Comparison of ENCODE assay signal across 24 cellular contexts in genomic region chr10:27621441-27621840, GRCh38.
A peak's percentile ranks its signal among the peaks of the same experiment; 100 is the strongest.
DNase-seq lines count a peak whose midpoint lies in the region; ATAC-seq and TF ChIP-seq lines count a peak whose summit lies in the region.
"Had no signal": no experiment of that assay in that cellular context is flagged by ENCODE, and none has a peak within 500 bp of the region (broad histone marks: within the 10 kb centered on the region; RNA-seq: fewer than 3 reads in every experiment).

No MANE protein-coding gene starts in this region.

- H3K9me3 Mint-ChIP-seq in chondrocyte (ENCODE audit: low read depth), result no peaks in the 10 kb centered on the region
- H3K9me3 Mint-ChIP-seq: activated naive CD8-positive, alpha-beta T cell treated with anti-CD3 and anti-CD28 coated beads for 36 hours; central memory CD8-positive, alpha-beta T cell had no signal

- TF ChIP-seq CTCF in chondrocyte (IDR thresholded peaks at IDR 0.05) (no peak), thoracic aorta (IDR thresholded peaks at IDR 0.05) (no peak), upper lobe of left lung (IDR thresholded peaks at IDR 0.05) (no peak)

- H3K79me2 ChIP-seq in GM23248 (ENCODE audit: insufficient read depth), result no peaks in the 10 kb centered on the region

- no peaks in the 10 kb centered on the region for H4K20me1 ChIP-seq in GM23248 (ENCODE audit: insufficient read depth)

- no peak overlapping the region for H3K18ac ChIP-seq in mesenchymal stem cell (ENCODE audit: low read depth in 1 of 2, low read length in 2 of 2)

- no peak for TF ChIP-seq EP300 in upper lobe of left lung (IDR thresholded peaks at IDR 0.05)

- H2BK12ac ChIP-seq in mesenchymal stem cell (ENCODE audit: low read length in 2 of 2), result no peak overlapping the region

- H3K4me3 ChIP-seq in GM23248 (peak overlapping the region; percentile 44), mesenchymal stem cell (ENCODE audit: insufficient read depth in 1 of 2, low read depth in 1 of 2, low read length in 2 of 2) (peak overlapping the region in 1 of 2 experiments; percentile 61), thoracic aorta (peak overlapping the region; percentile 53), upper lobe of left lung (no peak overlapping the region)
- H3K4me3 ChIP-seq: GM12878, heart right ventricle, prostate gland, stomach had no signal

- peaks cover 68% of the 10 kb centered on the region for H3K4me1 ChIP-seq in GM23248 (ENCODE audit: insufficient read depth)
- H3K4me1 ChIP-seq in mesenchymal stem cell (ENCODE audit: control insufficient read depth, insufficient read depth, low read depth, low read length), result peaks cover 6% of the 10 kb centered on the region
- peaks cover 13 to 29% of the 10 kb centered on the region in 2 donors for H3K4me1 ChIP-seq in thoracic aorta (ENCODE audit: control insufficient read depth in 1 of 2, low read depth in 2 of 2)
- H3K4me1 ChIP-seq in upper lobe of left lung, result no peaks in the 10 kb centered on the region
- H3K4me1 ChIP-seq: prostate gland had no signal

- H4K91ac ChIP-seq in mesenchymal stem cell (ENCODE audit: low read length), result no peak overlapping the region

- WGBS in GM23248 (ENCODE audit: low coverage in 1 of 2, low lambda C conversion rate in 2 of 2, missing lambda C conversion rate in 2 of 2), 2 experiments, result 2% methylated on average over 3 of the region's 3 CpGs
- 82% methylated on average over 2 of the region's 3 CpGs for WGBS in mesenchymal stem cell
- 42 to 56% methylated on average over 3 of the region's 3 CpGs for WGBS in upper lobe of left lung, 2 donors

- H3K9me2 ChIP-seq in GM23248 (ENCODE audit: insufficient read depth), result no peaks in the 10 kb centered on the region
- H3K9me2 ChIP-seq: SK-N-SH had no signal

- H3K36me3 ChIP-seq in GM23248 (ENCODE audit: low read depth) (no peaks in the 10 kb centered on the region), mesenchymal stem cell (ENCODE audit: control insufficient read depth in 1 of 2, insufficient read depth in 2 of 2, low read depth in 1 of 2, low read length in 2 of 2) (no peaks in the 10 kb centered on the region), thoracic aorta (no peaks in the 10 kb centered on the region), upper lobe of left lung (no peaks in the 10 kb centered on the region)
- H3K36me3 ChIP-seq: heart right ventricle, prostate gland, stomach had no signal

- peak overlapping the region; percentile 85 for H3K27ac Mint-ChIP-seq in chondrocyte (ENCODE audit: unreplicated experiment)
- H3K27ac Mint-ChIP-seq: activated naive CD8-positive, alpha-beta T cell treated with anti-CD3 and anti-CD28 coated beads for 36 hours; T-helper 17 cell had no signal

- H4K8ac ChIP-seq in mesenchymal stem cell (ENCODE audit: low read length), result no peak overlapping the region

- DNase-seq in GM23248, result peak; percentile 81
- DNase-seq in chondrocyte (ENCODE audit: low spot score), result no peak
- DNase-seq in mesenchymal stem cell, result no peak
- no peak for DNase-seq in thoracic aorta (ENCODE audit: low spot score)
- DNase-seq in NCI-H2029 treated with DMSO at 0.1 percent for 48 hours (lab: John Stamatoyannopoulos, UW), result no peak
- no peak for DNase-seq in upper lobe of left lung
- no peak for DNase-seq in NCI-H1930 (lab: John Stamatoyannopoulos, UW)
- no peak for DNase-seq in T-helper 1 cell
- DNase-seq: activated CD4-positive, alpha-beta T cell treated with anti-CD3 and anti-CD28 coated beads for 4 hours; activated CD8-positive, alpha-beta memory T cell treated with anti-CD3 and anti-CD28 coated beads for 24 hours; activated effector memory CD4-positive, alpha-beta T cell treated with anti-CD3 and anti-CD28 coated beads, Interleukin-2, amount 50 U/mL, for 16 hours; activated naive CD8-positive, alpha-beta T cell treated with anti-CD3 and anti-CD28 coated beads for 36 hours; DMS79 treated with DMSO at 0.1 percent for 48 hours; heart right ventricle; Karpas-422; NCI-H146; NCI-H510A treated with DMSO at 0.1 percent for 48 hours; SK-N-SH; stomach; T-helper 17 cell had no signal

- H3F3A ChIP-seq in GM23248 (ENCODE audit: insufficient read depth), result peaks cover 47% of the 10 kb centered on the region

- H3K4me3 Mint-ChIP-seq in chondrocyte (ENCODE audit: unreplicated experiment), result peak overlapping the region; percentile 43
- H3K4me3 Mint-ChIP-seq: activated naive CD8-positive, alpha-beta T cell treated with anti-CD3 and anti-CD28 coated beads for 36 hours; CD14-positive monocyte; central memory CD8-positive, alpha-beta T cell; T-helper 17 cell had no signal

- no peak overlapping the region for H2AK5ac ChIP-seq in mesenchymal stem cell (ENCODE audit: low read length, severe bottlenecking)

- peaks cover 31% of the 10 kb centered on the region for H3K4me1 Mint-ChIP-seq in chondrocyte (ENCODE audit: low read depth)
- H3K4me1 Mint-ChIP-seq: activated naive CD8-positive, alpha-beta T cell treated with anti-CD3 and anti-CD28 coated beads for 36 hours; central memory CD8-positive, alpha-beta T cell had no signal

- no peaks in the 10 kb centered on the region for H3K9me3 ChIP-seq in GM23248 (ENCODE audit: low read depth)
- H3K9me3 ChIP-seq in mesenchymal stem cell (ENCODE audit: control insufficient read depth, low read length), result no peaks in the 10 kb centered on the region
- no peaks in the 10 kb centered on the region for H3K9me3 ChIP-seq in thoracic aorta
- no peaks in the 10 kb centered on the region for H3K9me3 ChIP-seq in upper lobe of left lung
- H3K9me3 ChIP-seq: heart right ventricle, prostate gland, SK-N-SH, stomach had no signal

- no peak overlapping the region for H2BK120ac ChIP-seq in mesenchymal stem cell (ENCODE audit: low read depth, low read length)

- H3K27ac ChIP-seq in GM23248 (peak overlapping the region; percentile 83), mesenchymal stem cell (ENCODE audit: low read length, poor library complexity, severe bottlenecking) (no peak overlapping the region), thoracic aorta (peak overlapping the region; percentile 77 to 80), upper lobe of left lung (no peak overlapping the region)
- H3K27ac ChIP-seq: prostate gland had no signal

- TF ChIP-seq POLR2A in upper lobe of left lung (IDR thresholded peaks at IDR 0.05), result no peak

- no peak for ATAC-seq in thoracic aorta (ENCODE audit: insufficient number of reproducible peaks, low FRiP score, low read depth)
- ATAC-seq in upper lobe of left lung (ENCODE audit: low FRiP score in 2 of 2), result no peak
- ATAC-seq: GM12878, T-helper 17 cell had no signal

- H3K14ac ChIP-seq in mesenchymal stem cell (ENCODE audit: low read length in 2 of 2), result no peak overlapping the region

- H3K4me2 ChIP-seq in GM23248 (ENCODE audit: unreplicated experiment), result peak overlapping the region; percentile 71
- H3K4me2 ChIP-seq in mesenchymal stem cell (ENCODE audit: low read length, poor library complexity, severe bottlenecking), result no peak overlapping the region
- H3K4me2 ChIP-seq: SK-N-SH had no signal

- in situ Hi-C loops in GM23248 (cut with MboI), result no loop called here

- H3K9ac ChIP-seq in GM23248 (peak overlapping the region; percentile 53), mesenchymal stem cell (ENCODE audit: low read length) (peak overlapping the region; percentile 68)
- H3K9ac ChIP-seq: SK-N-SH had no signal

- H3K27me3 ChIP-seq in GM23248 (replicated peaks; ENCODE audit: insufficient read depth), result no peaks in the 10 kb centered on the region
- peaks cover 0 to 3% of the 10 kb centered on the region in 2 experiments for H3K27me3 ChIP-seq in mesenchymal stem cell (ENCODE audit: control insufficient read depth in 1 of 2, insufficient read depth in 1 of 2, low read length in 2 of 2)
- no peaks in the 10 kb centered on the region for H3K27me3 ChIP-seq in thoracic aorta (replicated peaks; ENCODE audit: insufficient read depth)
- no peaks in the 10 kb centered on the region for H3K27me3 ChIP-seq in upper lobe of left lung

- H2BK15ac ChIP-seq in mesenchymal stem cell (ENCODE audit: low read depth, poor library complexity, severe bottlenecking), result no peak overlapping the region

- H3K4ac ChIP-seq in mesenchymal stem cell (ENCODE audit: low read depth in 1 of 2, low read length in 2 of 2), result no peak overlapping the region

- no peak overlapping the region for H3K23ac ChIP-seq in mesenchymal stem cell (ENCODE audit: low read length in 2 of 2)

- H2AFZ ChIP-seq in GM23248 (0 out of 2 replicates have a peak overlapping the region, but pooled peaks have one; percentile 10), mesenchymal stem cell (ENCODE audit: low read depth, low read length) (no peak overlapping the region)

- no peak overlapping the region for H2BK5ac ChIP-seq in mesenchymal stem cell (ENCODE audit: low read depth, low read length, poor library complexity, severe bottlenecking)

- H3K79me1 ChIP-seq in mesenchymal stem cell (replicated peaks; ENCODE audit: low read length, poor library complexity, severe bottlenecking), result no peaks in the 10 kb centered on the region

- H3K27me3 Mint-ChIP-seq in chondrocyte (ENCODE audit: low read depth), result peaks cover 2% of the 10 kb centered on the region

- no peaks in the 10 kb centered on the region for H3K36me3 Mint-ChIP-seq in chondrocyte (ENCODE audit: low read depth)
- H3K36me3 Mint-ChIP-seq: activated naive CD8-positive, alpha-beta T cell treated with anti-CD3 and anti-CD28 coated beads for 36 hours had no signal

Comparison
In these comparisons a context has a peak if more than half of its experiments do, and no peak if none do; other contexts are left out.
1. H3K27ac ChIP-seq: peak in GM23248 (single experiment) and thoracic aorta (2 of 2); none in mesenchymal stem cell (single experiment) and upper lobe of left lung (0 of 4).
2. H3K4me3 ChIP-seq: peak in GM23248 (single experiment) and thoracic aorta (single experiment); none in upper lobe of left lung (0 of 4).